Comparison of ENCODE assay signal across 1 cellular context in the genomic region with DNA sequence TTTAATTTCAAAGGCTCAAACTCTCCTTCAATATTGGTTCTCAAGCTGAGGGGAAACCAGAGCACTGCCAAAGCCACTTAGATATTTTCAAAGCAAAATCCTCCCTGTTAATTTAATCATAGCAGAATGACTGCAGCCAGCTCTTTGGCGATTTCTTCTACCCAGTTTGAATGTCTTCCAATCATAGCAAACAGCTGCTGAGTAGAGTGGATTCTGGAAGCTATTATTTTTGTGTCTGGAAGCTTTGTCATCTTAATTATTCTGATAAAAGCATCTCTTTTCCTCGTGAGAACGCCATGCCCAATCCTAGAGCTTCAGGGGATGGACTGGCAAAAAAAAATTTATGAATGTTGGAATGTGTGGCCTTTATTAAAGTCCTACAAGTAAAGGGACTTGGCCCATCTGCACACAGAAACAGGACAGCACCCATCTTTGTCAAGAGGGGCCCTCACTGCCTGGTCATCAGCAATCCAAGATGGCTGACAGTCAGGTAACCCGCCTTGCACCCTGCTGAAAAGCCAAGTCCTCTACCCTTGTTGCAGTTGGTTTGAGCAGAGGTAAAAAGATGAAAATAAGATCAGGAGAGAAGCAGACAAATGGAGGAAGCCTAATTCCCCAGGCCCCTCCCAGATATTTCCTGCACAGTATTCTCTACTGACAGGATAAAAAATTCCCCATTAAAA.
TF ChIP-seq lines count a peak whose summit lies in the region.

No MANE protein-coding gene starts in this region.

TF ChIP-seq in H1, 55 proteins besides CTCF, POLR2A, EP300 and RAD21:
- TF ChIP-seq YY1 (IDR thresholded peaks at IDR 0.05; ENCODE audit: low read depth, low read length) (peak; percentile 57; the same call in 1 of the 2 replicates), RXRA (IDR thresholded peaks at IDR 0.05; ENCODE audit: insufficient read depth, low read depth, low read length) (no peak)
TF ChIP-seq in H1: peak in this region for 1.
